ENCODE assay signal across 13 cellular contexts in genomic region chr13:101450749-101451130, GRCh38. TPM values are rescaled to one million over a fixed set of nuclear protein-coding genes. Genes with fewer than 3 reads are reported as not detected.
"Had no signal": no experiment of that assay in that cellular context is flagged by ENCODE, and none has a peak within 500 bp of the region (broad histone marks: within the 10 kb centered on the region; RNA-seq: fewer than 3 reads in every experiment).

No MANE protein-coding gene starts in this region.

- FAIRE-seq: bronchial epithelial cell had no signal

- H3K27ac ChIP-seq: dorsolateral prefrontal cortex, parathyroid adenoma, stomach, vagina had no signal

- H3K79me2 ChIP-seq: parathyroid adenoma had no signal

- DNase-seq: activated CD4-positive, alpha-beta T cell treated with anti-CD3 and anti-CD28 coated beads, Interleukin-2, amount 50 U/mL, for 4 hours; activated CD8-positive, alpha-beta memory T cell treated with anti-CD3 and anti-CD28 coated beads, Interleukin-2, amount 10 ng/mL, durations not matched to agents 7 days and 5 days; activated effector memory CD4-positive, alpha-beta T cell treated with anti-CD3 and anti-CD28 coated beads, Interleukin-2, amount 50 U/mL, for 16 hours; activated T-cell treated with anti-CD3 and anti-CD28 coated beads, Interleukin-2, amount 50 U/mL, for 4 hours; dorsolateral prefrontal cortex; stimulated activated CD4-positive, alpha-beta T cell treated with anti-CD3 and anti-CD28 coated beads, Interleukin-4, amount 100 ng/mL, for 4 hours; stomach had no signal

- H3K9me3 ChIP-seq: stomach, vagina had no signal

- H3K4me3 ChIP-seq: dorsolateral prefrontal cortex, stomach, vagina had no signal

- H3K36me3 ChIP-seq: stomach, vagina had no signal

- H3K9ac ChIP-seq: parathyroid adenoma had no signal

- H3K27me3 ChIP-seq: vagina had no signal

- H2AFZ ChIP-seq: parathyroid adenoma had no signal

- ATAC-seq: activated CD4-positive, CD25-positive, alpha-beta regulatory T cell treated with anti-CD3 and anti-CD28 coated beads, Interleukin-2, amount 50 U/mL, for 24 hours; activated CD8-positive, alpha-beta memory T cell treated with anti-CD3 and anti-CD28 coated beads, Interleukin-2, amount 10 ng/mL, durations not matched to agents 7 days and 5 days; activated naive CD4-positive, alpha-beta T cell treated with anti-CD3 and anti-CD28 coated beads, Interleukin-2, amount 50 U/mL, for 72 hours; activated T-cell treated with anti-CD3 and anti-CD28 coated beads, Interleukin-2, amount 50 U/mL, for 4 hours had no signal

- H3K4me1 ChIP-seq: parathyroid adenoma had no signal

RNA-seq across cellular contexts. Expression of gene ITGBL1, which starts 1.7 kb away (rescaled TPM):
- total RNA-seq: activated naive CD4-positive, alpha-beta T cell treated with anti-CD3 and anti-CD28 coated beads, Interleukin-2, amount 50 U/mL, for 72 hours; neural crest cell had no signal

RNA-seq across cellular contexts. Expression of gene NALCN, which starts 34.4 kb away (rescaled TPM):
- total RNA-seq: activated CD8-positive, alpha-beta memory T cell treated with anti-CD3 and anti-CD28 coated beads, Interleukin-2, amount 10 ng/mL, durations not matched to agents 7 days and 5 days; activated naive CD4-positive, alpha-beta T cell treated with anti-CD3 and anti-CD28 coated beads, Interleukin-2, amount 50 U/mL, for 72 hours; activated T-cell treated with anti-CD3 and anti-CD28 coated beads, Interleukin-2, amount 50 U/mL, for 4 hours had no signal
